ENCODE assay signal across 8 cellular contexts in genomic region chr7:27576360-27576944, GRCh38.
DNase-seq lines count a peak whose midpoint lies in the region; ATAC-seq, FAIRE-seq and TF ChIP-seq lines count a peak whose summit lies in the region.

No MANE protein-coding gene starts in this region.

- no peak overlapping the region for H2BK15ac ChIP-seq in H9 (ENCODE audit: low read depth, low read length)

- no peak overlapping the region for H3K23ac ChIP-seq in H9 (ENCODE audit: insufficient read length, low read depth, low read length)

- H3K4ac ChIP-seq in H9 (ENCODE audit: low read depth, low read length): no peak overlapping the region

- H2BK20ac ChIP-seq in H9 (ENCODE audit: low read depth, low read length, poor library complexity, severe bottlenecking): no peak overlapping the region

- H3K18ac ChIP-seq in H9 (ENCODE audit: insufficient read length, low read depth, low read length): no peak overlapping the region

- H3K27ac ChIP-seq in H9 (ENCODE audit: insufficient read length, low read depth, low read length): no peak overlapping the region

- no peak overlapping the region for H2AK5ac ChIP-seq in H9 (ENCODE audit: insufficient read length, low read length)

- H3K14ac ChIP-seq in H9 (ENCODE audit: insufficient read depth, low read length): no peak overlapping the region

- no peak overlapping the region for H3K9ac ChIP-seq in H9 (ENCODE audit: extremely low read depth, insufficient read length, low read length)

- H4K8ac ChIP-seq in H9 (replicated peaks; ENCODE audit: insufficient read length, low read depth, low read length): no peak overlapping the region

- H3K9me3 Mint-ChIP-seq in H9: no peaks in the 10 kb centered on the region

- no peak for FAIRE-seq in bronchial epithelial cell (lab: Jason Lieb, UNC)

- no peaks in the 10 kb centered on the region for H4K20me1 ChIP-seq in H9 (ENCODE audit: control insufficient read depth, insufficient read depth, insufficient read length)

- H3K27me3 Mint-ChIP-seq in H9 (ENCODE audit: low read depth): no peaks in the 10 kb centered on the region; the same call in 1 of the 2 replicates

- H3K79me2 ChIP-seq in H9 (ENCODE audit: insufficient read depth, low read length): no peaks in the 10 kb centered on the region

- no peak for ATAC-seq in HG03439 (IDR thresholded peaks at IDR 0.05; ENCODE audit: unreplicated experiment)
- ATAC-seq in omental fat pad (ENCODE audit: low FRiP score): no peak
- ATAC-seq in GM21717 (IDR thresholded peaks at IDR 0.05; ENCODE audit: unreplicated experiment): no peak

- no peak overlapping the region for H3K4me2 ChIP-seq in H9 (ENCODE audit: insufficient read depth, insufficient read length, low read length)

- H3K9me3 ChIP-seq in H9 (ENCODE audit: control insufficient read depth, low read depth, low read length): no peaks in the 10 kb centered on the region

- H4K91ac ChIP-seq in H9 (ENCODE audit: insufficient read length, low read depth, low read length): no peak overlapping the region

- H3K27ac Mint-ChIP-seq in H9: no peak overlapping the region

- H3K79me1 ChIP-seq in H9 (ENCODE audit: insufficient read depth, low read depth, low read length, poor library complexity, severe bottlenecking): no peaks in the 10 kb centered on the region

- H2BK12ac ChIP-seq in H9 (ENCODE audit: insufficient read length, low read depth, low read length): no peak overlapping the region

- WGBS in H9 (ENCODE audit: extremely low coverage, insufficient read length, low lambda C conversion rate): no CpG with 5 or more reads among the region's 3 CpGs

- DNase-seq in AG08396 (ENCODE audit: low spot score): peak; percentile 17
- DNase-seq in H9: no peak
- DNase-seq in NCI-H526 treated with DMSO at 0.1 percent for 48 hours (lab: John Stamatoyannopoulos, UW): peak; percentile 72
- peak; percentile 54 for DNase-seq in bronchial epithelial cell (ENCODE audit: low read depth)
- DNase-seq in left kidney (ENCODE audit: low read depth, low spot score): peak; percentile 63
- no peak for DNase-seq in omental fat pad (ENCODE audit: low spot score)

- H3K4me1 Mint-ChIP-seq in H9: peaks cover 4 to 15% of the 10 kb centered on the region in 2 experiments

- no peaks in the 10 kb centered on the region for H3K36me3 Mint-ChIP-seq in H9 (ENCODE audit: insufficient read depth in 1 of 3, low read depth in 3 of 3)

- no peaks in the 10 kb centered on the region for H3K27me3 ChIP-seq in H9 (ENCODE audit: insufficient read depth, low read length)
- no peaks in the 10 kb centered on the region for H3K27me3 ChIP-seq in bronchial epithelial cell (ENCODE audit: control insufficient read depth, insufficient read depth, low read length)

- no peak overlapping the region for H4K5ac ChIP-seq in H9 (ENCODE audit: insufficient read length, low read depth, low read length)

- H2BK120ac ChIP-seq in H9 (ENCODE audit: low read depth, low read length, poor library complexity, severe bottlenecking): no peak overlapping the region

- no peak overlapping the region for H3K4me3 Mint-ChIP-seq in H9

- peak; percentile 80 for TF ChIP-seq CTCF in H9 (conservative IDR thresholded peaks at IDR 0.05)
- peak; percentile 23 for TF ChIP-seq CTCF in bronchial epithelial cell (IDR thresholded peaks at IDR 0.05; ENCODE audit: insufficient read depth, low read length, severe bottlenecking)
- no peak for TF ChIP-seq CTCF in omental fat pad (IDR thresholded peaks at IDR 0.05)

- no peaks in the 10 kb centered on the region for H3K4me1 ChIP-seq in H9 (ENCODE audit: insufficient read depth, low read length)

- H3K23me2 ChIP-seq in H9 (ENCODE audit: insufficient read length, low read depth, low read length, poor library complexity, severe bottlenecking): no peaks in the 10 kb centered on the region

- no peak overlapping the region for H2BK5ac ChIP-seq in H9 (ENCODE audit: insufficient read length, low read length)

- no peak overlapping the region for H3T11ph ChIP-seq in H9 (ENCODE audit: low read length)

- no peak overlapping the region for H2AFZ ChIP-seq in H9 (ENCODE audit: low read length)

- no peak overlapping the region for H3K56ac ChIP-seq in H9 (ENCODE audit: insufficient read length, low read depth, low read length)

- no peak overlapping the region for H3K4me3 ChIP-seq in bronchial epithelial cell (ENCODE audit: low read depth, low read length)

- H3K36me3 ChIP-seq in bronchial epithelial cell (ENCODE audit: control insufficient read depth, insufficient read depth, low read length): no peaks in the 10 kb centered on the region

Comparison
In these comparisons a context has a peak if more than half of its experiments do, and no peak if none do; other contexts are left out.
1. DNase-seq: peak in AG08396 (single experiment), NCI-H526 treated with DMSO at 0.1 percent for 48 hours (single experiment), bronchial epithelial cell (single experiment) and left kidney (single experiment); none in H9 (single experiment) and omental fat pad (single experiment).
2. CTCF ChIP-seq: peak in H9 (single experiment) and bronchial epithelial cell (single experiment); none in omental fat pad (0 of 3).